8 cellular contexts compared by ENCODE assay signal in genomic region chr11:48013269-48013901, GRCh38. TPM values are rescaled to one million over a fixed set of nuclear protein-coding genes. Genes with fewer than 3 reads are reported as not detected.
A peak's percentile ranks its signal among the peaks of the same experiment; 100 is the strongest.
DNase-seq lines count a peak whose midpoint lies in the region; ATAC-seq and TF ChIP-seq lines count a peak whose summit lies in the region.

No MANE protein-coding gene starts in this region.

- no peaks in the 10 kb centered on the region for H3K27me3 Mint-ChIP-seq in CD4-positive, alpha-beta memory T cell
- H3K27me3 Mint-ChIP-seq in type B pancreatic cell: no peaks in the 10 kb centered on the region

- peak overlapping the region; percentile 76 for H3K27ac ChIP-seq in CD4-positive, alpha-beta memory T cell (ENCODE audit: low read depth, low read length)
- H3K27ac ChIP-seq in right cardiac atrium (ENCODE audit: low read length): peak overlapping the region; percentile 13

- no peaks in the 10 kb centered on the region for H3K27me3 ChIP-seq in CD4-positive, alpha-beta memory T cell (ENCODE audit: insufficient read depth, low read length)
- no peaks in the 10 kb centered on the region for H3K27me3 ChIP-seq in right cardiac atrium (ENCODE audit: control insufficient read depth, insufficient read depth)

- ATAC-seq in GM21381 (IDR thresholded peaks at IDR 0.05; ENCODE audit: unreplicated experiment) (peak; percentile 56), right cardiac atrium (peak in 1 of 2 donors; percentile 34)

- H3K4me1 Mint-ChIP-seq in CD4-positive, alpha-beta memory T cell: peaks cover 66 to 91% (median 83%) of the 10 kb centered on the region in 4 donors
- H3K4me1 Mint-ChIP-seq in type B pancreatic cell (ENCODE audit: unreplicated experiment): peaks cover 26% of the 10 kb centered on the region

- peaks cover 93% of the 10 kb centered on the region for H3K4me1 ChIP-seq in CD4-positive, alpha-beta memory T cell (ENCODE audit: insufficient read depth, low read length)
- H3K4me1 ChIP-seq in right cardiac atrium (ENCODE audit: control insufficient read depth, insufficient read depth, low read length): peaks cover 2% of the 10 kb centered on the region

- DNase-seq in CD4-positive, alpha-beta memory T cell: peak; percentile 47 to 83 (median 54)
- peak; percentile 39 for DNase-seq in activated CD4-positive, alpha-beta T cell treated with anti-CD3 and anti-CD28 coated beads, Interleukin-2, amount 50 U/mL, for 4 hours
- peak in 1 of 3 donors; percentile 59 for DNase-seq in right cardiac atrium
- DNase-seq in type B pancreatic cell (ENCODE audit: extremely low spot score, unreplicated experiment): no peak
- no peak for DNase-seq in NCI-H1092 treated with DMSO at 0.1 percent for 48 hours (lab: John Stamatoyannopoulos, UW)
- no peak for DNase-seq in NCI-H524 treated with DMSO at 0.1 percent for 48 hours (lab: John Stamatoyannopoulos, UW)

- peak overlapping the region; percentile 84 to 98 (median 97) for H3K27ac Mint-ChIP-seq in CD4-positive, alpha-beta memory T cell
- H3K27ac Mint-ChIP-seq in type B pancreatic cell: peak overlapping the region; percentile 46

- TF ChIP-seq EP300 in Ishikawa (IDR thresholded peaks at IDR 0.05; ENCODE audit: borderline replicate concordance): no peak

- H3K4me3 Mint-ChIP-seq in CD4-positive, alpha-beta memory T cell: peak overlapping the region in 7 of 8 donors; percentile 67 to 83 (median 77)
- H3K4me3 Mint-ChIP-seq in type B pancreatic cell: no peak overlapping the region

- H3K9me3 ChIP-seq in CD4-positive, alpha-beta memory T cell (ENCODE audit: control insufficient read depth in 1 of 2, low read length in 2 of 2): no peaks in the 10 kb centered on the region
- H3K9me3 ChIP-seq in right cardiac atrium (ENCODE audit: control insufficient read depth, low read length): no peaks in the 10 kb centered on the region

- peaks cover 0 to 1% (median 0%) of the 10 kb centered on the region in 8 donors for H3K9me3 Mint-ChIP-seq in CD4-positive, alpha-beta memory T cell
- no peaks in the 10 kb centered on the region for H3K9me3 Mint-ChIP-seq in type B pancreatic cell

- TF ChIP-seq RAD21 in Ishikawa (IDR thresholded peaks at IDR 0.05; ENCODE audit: low read depth): no peak

- H3K36me3 Mint-ChIP-seq in CD4-positive, alpha-beta memory T cell: no peaks in the 10 kb centered on the region
- H3K36me3 Mint-ChIP-seq in type B pancreatic cell: no peaks in the 10 kb centered on the region

- CTCF ChIA-PET in CD4-positive, alpha-beta memory T cell (lab: Charles Lee; ENCODE audit: partially characterized antibody): interaction anchor here (1.0 to 2.1 kb wide), 6 partner anchors 8 to 95 kb away, joined by 3 to 16 read pairs (median 5); no protein-coding TSS in a partner anchor

- intact Hi-C loops in CD4-positive, alpha-beta memory T cell (cut with micrococcal nuclease): loop anchor here (1.0 to 2.0 kb wide), 2 partner anchors 12 to 43 kb away; no protein-coding TSS in a partner anchor
- intact Hi-C loops in right cardiac atrium (cut with DNase I): no loop called here

- H3K36me3 ChIP-seq in CD4-positive, alpha-beta memory T cell (ENCODE audit: insufficient read depth, low read length): no peaks in the 10 kb centered on the region

- peak overlapping the region in 1 of 2 donors; percentile 44 for H3K4me3 ChIP-seq in CD4-positive, alpha-beta memory T cell (ENCODE audit: low read length in 2 of 2)
- no peak overlapping the region for H3K4me3 ChIP-seq in right cardiac atrium (ENCODE audit: low read length)

- 71% methylated on average over 8 of the region's 8 CpGs for WGBS in right cardiac atrium

- POLR2A ChIA-PET in CD4-positive, alpha-beta memory T cell (lab: Charles Lee; ENCODE audit: partially characterized antibody): interaction anchor here (1.0 to 10.7 kb wide), 6 partner anchors 9 to 95 kb away, joined by 3 to 296 read pairs (median 23); partner anchors contain the start of gene PTPRJ

- no peak for TF ChIP-seq CTCF in type B pancreatic cell (conservative IDR thresholded peaks at IDR 0.05)

TF ChIP-seq in Ishikawa, 13 proteins besides CTCF, POLR2A, EP300 and RAD21:
- TF ChIP-seq EGR1 (IDR thresholded peaks at IDR 0.05): no peak
- TF ChIP-seq USF1 (IDR thresholded peaks at IDR 0.05): peak; percentile 59
TF ChIP-seq in Ishikawa: peak in this region for 1.

RNA-seq across cellular contexts. Expression of gene PTPRJ, which starts 33.0 kb away (rescaled TPM):
- total RNA-seq in CD4-positive, alpha-beta memory T cell: 10 to 100 TPM; 57.8 to 57.9 TPM
- polyA plus RNA-seq in CD4-positive, alpha-beta memory T cell: 10 to 100 TPM in 1 of 2 donors, 1 to 10 TPM in 1; 3.3 to 16.6 TPM
- total RNA-seq in right cardiac atrium (1 to 10 TPM; 6.0 to 8.7 (median 7.0) TPM), type B pancreatic cell (ENCODE audit: low replicate concordance) (18.6 and 21.6 TPM in 2 replicates)
- polyA plus RNA-seq in right cardiac atrium: 1.8 TPM

Comparison
In these comparisons a context has a peak if more than half of its experiments do, and no peak if none do; other contexts are left out.
1. DNase-seq: peak in CD4-positive, alpha-beta memory T cell (5 of 5) and activated CD4-positive, alpha-beta T cell treated with anti-CD3 and anti-CD28 coated beads, Interleukin-2, amount 50 U/mL, for 4 hours (2 of 2); none in type B pancreatic cell (single experiment), NCI-H1092 treated with DMSO at 0.1 percent for 48 hours (single experiment) and NCI-H524 treated with DMSO at 0.1 percent for 48 hours (single experiment).